In genomic region chr2:169982929-169983328, GRCh38 we compare ENCODE assay signal across 25 cellular contexts.
"Had no signal": no experiment of that assay in that cellular context is flagged by ENCODE, and none has a peak within 500 bp of the region (broad histone marks: within the 10 kb centered on the region; RNA-seq: fewer than 3 reads in every experiment).

No MANE protein-coding gene starts in this region.

- H3K27me3 Mint-ChIP-seq: dendritic cell treated with granulocyte-macrophage colony-stimulating factor and Interleukin-4, amounts not matched to agents 40 ng/mL and 50 ng/mL, for 4 days; naive thymus-derived CD8-positive, alpha-beta T cell; stimulated activated memory B cell treated with anti-CD40 and anti-IgM and Interleukin-4, amounts not matched to agents 10 μg/mL and 1 μg/mL and 100 μg/mL, for 72 hours; stimulated activated naive CD8-positive, alpha-beta T cell treated with anti-CD3 and anti-CD28 coated beads, Interleukin-15, Interleukin-2, amounts not matched to agents 100 ng/mL and 50 ng/mL, for 24 hours had no signal

- H3K4me1 Mint-ChIP-seq: stimulated activated memory B cell treated with anti-CD40 and anti-IgM and Interleukin-4, amounts not matched to agents 10 μg/mL and 1 μg/mL and 100 μg/mL, for 72 hours had no signal

- H3K27ac ChIP-seq: colonic mucosa, epithelial cell of prostate, gastrocnemius medialis, heart right ventricle, lower lobe of right lung, ovary, psoas muscle, sigmoid colon, thyroid gland, vagina had no signal

- H3K4me3 ChIP-seq: colonic mucosa, gastrocnemius medialis, heart right ventricle, lower lobe of right lung, ovary, psoas muscle, sigmoid colon, thyroid gland, vagina had no signal

- H3K9me3 ChIP-seq: colonic mucosa, gastrocnemius medialis, heart right ventricle, lower lobe of right lung, ovary, psoas muscle, sigmoid colon, thyroid gland, vagina had no signal

- H3K9me3 Mint-ChIP-seq: dendritic cell treated with granulocyte-macrophage colony-stimulating factor and Interleukin-4, amounts not matched to agents 40 ng/mL and 50 ng/mL, for 4 days; endodermal cell; stimulated activated memory B cell treated with anti-CD40 and anti-IgM and Interleukin-4, amounts not matched to agents 10 μg/mL and 1 μg/mL and 100 μg/mL, for 72 hours; stimulated activated naive CD8-positive, alpha-beta T cell treated with anti-CD3 and anti-CD28 coated beads, Interleukin-15, Interleukin-2, amounts not matched to agents 100 ng/mL and 50 ng/mL, for 24 hours had no signal

- H3K27ac Mint-ChIP-seq: dendritic cell treated with granulocyte-macrophage colony-stimulating factor and Interleukin-4, amounts not matched to agents 40 ng/mL and 50 ng/mL, for 4 days; endodermal cell; stimulated activated memory B cell treated with anti-CD40 and anti-IgM and Interleukin-4, amounts not matched to agents 10 μg/mL and 1 μg/mL and 100 μg/mL, for 72 hours; stimulated activated naive CD8-positive, alpha-beta T cell treated with anti-CD3 and anti-CD28 coated beads, Interleukin-15, Interleukin-2, amounts not matched to agents 100 ng/mL and 50 ng/mL, for 24 hours had no signal

- H3K4me3 Mint-ChIP-seq: dendritic cell treated with granulocyte-macrophage colony-stimulating factor and Interleukin-4, amounts not matched to agents 40 ng/mL and 50 ng/mL, for 4 days; endodermal cell; stimulated activated memory B cell treated with anti-CD40 and anti-IgM and Interleukin-4, amounts not matched to agents 10 μg/mL and 1 μg/mL and 100 μg/mL, for 72 hours; stimulated activated naive CD8-positive, alpha-beta T cell treated with anti-CD3 and anti-CD28 coated beads, Interleukin-15, Interleukin-2, amounts not matched to agents 100 ng/mL and 50 ng/mL, for 24 hours had no signal

- H3K4me1 ChIP-seq: colonic mucosa, lower lobe of right lung, psoas muscle, sigmoid colon, thyroid gland, vagina had no signal

- ATAC-seq: esophagus mucosa; gastrocnemius medialis; heart right ventricle; left colon; left ventricle myocardium superior; lower lobe of right lung; naive thymus-derived CD8-positive, alpha-beta T cell; right cardiac atrium; stimulated activated memory B cell treated with anti-CD40 and anti-IgM and Interleukin-4, amounts not matched to agents 10 μg/mL and 1 μg/mL and 100 μg/mL, for 72 hours had no signal

- H3K36me3 ChIP-seq: colonic mucosa, ovary had no signal

- DNase-seq: colonic mucosa; effector CD8-positive, alpha-beta T cell; foreskin fibroblast; gastrocnemius medialis; heart right ventricle; kidney glomerular epithelial cell; left colon; left ventricle myocardium superior; lower lobe of right lung; naive thymus-derived CD8-positive, alpha-beta T cell; occipital lobe; ovary; psoas muscle; right cardiac atrium; sigmoid colon; stimulated activated CD4-positive, alpha-beta T cell treated with anti-CD3 and anti-CD28 coated beads, Interleukin-2, amount 100 ng/mL, for 24 hours; stimulated activated CD4-positive, alpha-beta T cell treated with anti-CD3 and anti-CD28 coated beads, Interleukin-4, amount 100 ng/mL, for 24 hours; thyroid gland had no signal

- H3K27me3 ChIP-seq: colonic mucosa, gastrocnemius medialis, heart right ventricle, ovary, sigmoid colon, thyroid gland, vagina had no signal
